Comparison of ENCODE assay signal across 27 cellular contexts in genomic region chr1:167734227-167734626, GRCh38. TPM values are rescaled to one million over a fixed set of nuclear protein-coding genes. Genes with fewer than 3 reads are reported as not detected.
A peak's percentile ranks its signal among the peaks of the same experiment; 100 is the strongest.
DNase-seq lines count a peak whose midpoint lies in the region; ATAC-seq, FAIRE-seq and TF ChIP-seq lines count a peak whose summit lies in the region.
"Had no signal": no experiment of that assay in that cellular context is flagged by ENCODE, and none has a peak within 500 bp of the region (broad histone marks: within the 10 kb centered on the region; RNA-seq: fewer than 3 reads in every experiment).

No MANE protein-coding gene starts in this region.

- BruUV-seq in IMR-90 (replicated peaks; lab: Mats Ljungman, UMichigan) (no TSS peak), K562 (replicated peaks; lab: Mats Ljungman, UMichigan) (no TSS peak)

- H2AK5ac ChIP-seq in IMR-90 (ENCODE audit: low read depth, low read length): no peak overlapping the region

- H3K4ac ChIP-seq in IMR-90 (ENCODE audit: low read depth, low read length): no peak overlapping the region

- no peaks in the 10 kb centered on the region for H3K4me1 ChIP-seq in IMR-90 (ENCODE audit: control insufficient read depth, insufficient read depth, low read length)
- H3K4me1 ChIP-seq in K562 (replicated peaks in 1 of 2; ENCODE audit: control insufficient read depth in 2 of 2, insufficient read depth in 2 of 2, low read length in 2 of 2): peaks cover 0 to 20% of the 10 kb centered on the region in 2 experiments; a peak in 3 of 5 replicates

- H3K27ac ChIP-seq in IMR-90 (ENCODE audit: insufficient read depth, low read length) (no peak overlapping the region), K562 (ENCODE audit: extremely low read depth, low read depth, low read length) (no peak overlapping the region)
- H3K27ac ChIP-seq: BLaER1 had no signal

- H3K14ac ChIP-seq in IMR-90 (replicated peaks; ENCODE audit: low read depth, low read length): no peak overlapping the region

- H3K27me3 Mint-ChIP-seq in endothelial cell (ENCODE audit: unreplicated experiment): peaks cover 2% of the 10 kb centered on the region
- H3K27me3 Mint-ChIP-seq: CD4-positive, alpha-beta memory T cell; CD4-positive, CD25-positive, alpha-beta regulatory T cell; CD8-positive, alpha-beta memory T cell had no signal

- no peak for DNase-seq in IMR-90
- DNase-seq in K562 (ENCODE audit: extremely low read depth in 1 of 4, low spot score in 3 of 4): no peak
- no peak for DNase-seq in endothelial cell (ENCODE audit: low spot score)
- DNase-seq in activated CD4-positive, alpha-beta T cell treated with anti-CD3 and anti-CD28 coated beads, Interleukin-2, amount 50 U/mL, for 4 hours: no peak
- DNase-seq: 8988T; ACHN; BE2C; C1 segment of cervical spinal cord; CD4-positive, alpha-beta memory T cell; CD4-positive, CD25-positive, alpha-beta regulatory T cell; CD8-positive, alpha-beta memory T cell; COR-L47; DMS 273 treated with DMSO at 0.1 percent for 48 hours; DMS153; DMS53; DMS79; DND-41; EL; GDM1 had no signal

- H4K8ac ChIP-seq in IMR-90 (ENCODE audit: low read depth in 2 of 2, low read length in 2 of 2): no peak overlapping the region

- H3K4me2 ChIP-seq in IMR-90 (ENCODE audit: low read depth, low read length): no peak overlapping the region
- H3K4me2 ChIP-seq in K562 (ENCODE audit: insufficient read depth, low read length): no peak overlapping the region
- H3K4me2 ChIP-seq: BLaER1 had no signal

- no peak overlapping the region for H3K23ac ChIP-seq in IMR-90 (ENCODE audit: low read depth, low read length)

- intact Hi-C loops in IMR-90 (cut with micrococcal nuclease) (no loop called here), K562 (cut with micrococcal nuclease) (no loop called here)

- no peak overlapping the region for H2AFZ ChIP-seq in IMR-90 (replicated peaks; ENCODE audit: low read length, poor library complexity)
- H2AFZ ChIP-seq in K562 (ENCODE audit: low read depth, low read length): no peak overlapping the region

- no peak for TF ChIP-seq RAD21 in IMR-90 (IDR thresholded peaks at IDR 0.05; ENCODE audit: low read length)
- no peak for TF ChIP-seq RAD21 in K562 (CRISPR knock-in tag; conservative IDR thresholded peaks at IDR 0.05 in 1 of 2, IDR thresholded peaks at IDR 0.05 in 1 of 2)

- ATAC-seq in IMR-90 (ENCODE audit: low read depth): no peak
- no peak for ATAC-seq in K562
- ATAC-seq in HG02798 (IDR thresholded peaks at IDR 0.05; ENCODE audit: poor library complexity, unreplicated experiment): no peak
- no peak for ATAC-seq in HG02588 (IDR thresholded peaks at IDR 0.05; ENCODE audit: unreplicated experiment)
- ATAC-seq: GM12878 had no signal

- H3K9me1 ChIP-seq in IMR-90 (ENCODE audit: insufficient read depth, low read length): peaks cover 8% of the 10 kb centered on the region; the same call in 1 of the 2 replicates
- no peaks in the 10 kb centered on the region for H3K9me1 ChIP-seq in K562 (ENCODE audit: control insufficient read depth, insufficient read depth, low read length)

- TF ChIP-seq CTCF in IMR-90 (conservative IDR thresholded peaks at IDR 0.05; ENCODE audit: low read depth, low read length) (no peak), K562 (IDR thresholded peaks at IDR 0.05 in 2 of 3, conservative IDR thresholded peaks at IDR 0.05 in 1 of 3; ENCODE audit: insufficient read depth in 2 of 3, low read depth in 1 of 3, low read length in 3 of 3) (no peak), endothelial cell (IDR thresholded peaks at IDR 0.05; ENCODE audit: unreplicated experiment) (no peak)

- dilution Hi-C loops in IMR-90 (cut with HindIII; ENCODE audit: low sequenced_read_pairs, unreplicated experiment): no loop called here

- 94% methylated on average over 2 of the region's 4 CpGs; no CpG with 5 or more reads in 1 of the 2 experiments for WGBS in IMR-90 (ENCODE audit: extremely low coverage in 2 of 2, insufficient read length in 1 of 2), 2 experiments
- WGBS in K562 (ENCODE audit: insufficient coverage, low coverage, missing lambda C conversion rate): 93% methylated on average over 3 of the region's 4 CpGs

- H3K4me1 Mint-ChIP-seq in endothelial cell (ENCODE audit: unreplicated experiment): peaks cover 17% of the 10 kb centered on the region
- H3K4me1 Mint-ChIP-seq: CD14-positive monocyte; CD4-positive, alpha-beta memory T cell; CD8-positive, alpha-beta memory T cell had no signal

- peaks cover 31 to 80% of the 10 kb centered on the region in 2 experiments for H3K79me1 ChIP-seq in IMR-90 (ENCODE audit: low read depth in 1 of 2, low read length in 2 of 2)

- no peak overlapping the region for H3K18ac ChIP-seq in IMR-90 (ENCODE audit: low read depth, low read length)

- peaks cover 82% of the 10 kb centered on the region for H4K20me1 ChIP-seq in IMR-90 (ENCODE audit: insufficient read depth, low read length)
- H4K20me1 ChIP-seq in K562 (replicated peaks; ENCODE audit: control insufficient read depth, insufficient read depth, low read length): no peaks in the 10 kb centered on the region

- no peaks in the 10 kb centered on the region for H3K9me3 Mint-ChIP-seq in endothelial cell (ENCODE audit: unreplicated experiment)
- H3K9me3 Mint-ChIP-seq: CD4-positive, alpha-beta memory T cell had no signal

- no peak for TF ChIP-seq EP300 in K562 (IDR thresholded peaks at IDR 0.05; ENCODE audit: low read length)

- no peak overlapping the region for H2BK120ac ChIP-seq in IMR-90 (ENCODE audit: low read depth, low read length)

- no peak overlapping the region for H3K56ac ChIP-seq in IMR-90 (ENCODE audit: extremely low read depth, insufficient read depth, low read length)

- POLR2A ChIA-PET in IMR-90 (lab: Charles Lee; ENCODE audit: unreplicated experiment) (no interaction called here), K562 (lab: Yijun Ruan, JAX) (interaction anchor here (0.7 to 1.2 kb wide), 3 partner anchors 11 to 20 kb away, joined by 3 to 6 read pairs (median 3); partner anchors contain the start of gene MPZL1)

- no peak overlapping the region for H2BK5ac ChIP-seq in IMR-90 (ENCODE audit: low read depth, low read length, poor library complexity, severe bottlenecking)

- peaks cover 22% of the 10 kb centered on the region for H3K36me3 Mint-ChIP-seq in endothelial cell (ENCODE audit: low read depth, unreplicated experiment)

- in situ Hi-C loops in IMR-90 (cut with MboI; ENCODE audit: low sequenced_read_pairs): no loop called here
- in situ Hi-C loops in K562 (cut with MboI): no loop called here

- no peak overlapping the region for H2BK15ac ChIP-seq in IMR-90 (ENCODE audit: low read depth, low read length)

- H3K4me3 ChIP-seq in IMR-90 (ENCODE audit: insufficient read depth, low read depth, low read length) (no peak overlapping the region), K562 (no peak overlapping the region)
- H3K4me3 ChIP-seq: BLaER1, GM12878 had no signal

- H3K27me3 ChIP-seq in IMR-90 (ENCODE audit: control insufficient read depth, insufficient read depth, low read length) (no peaks in the 10 kb centered on the region), K562 (ENCODE audit: control insufficient read depth in 2 of 2, insufficient read depth in 2 of 2, low read length in 2 of 2) (no peaks in the 10 kb centered on the region)
- H3K27me3 ChIP-seq: BE2C, BLaER1 had no signal

- H4K91ac ChIP-seq in IMR-90 (ENCODE audit: insufficient read depth, low read depth, low read length): no peak overlapping the region

- H3K9ac ChIP-seq in IMR-90 (ENCODE audit: low read depth, low read length) (no peak overlapping the region), K562 (ENCODE audit: insufficient read depth in 1 of 2, low read depth in 2 of 2, low read length in 2 of 2) (no peak overlapping the region)
- H3K9ac ChIP-seq: BLaER1 had no signal

- CTCF ChIA-PET in IMR-90 (lab: Yijun Ruan, JAX): no interaction called here
- CTCF ChIA-PET in K562 (lab: Yijun Ruan, JAX; ENCODE audit: low intra/inter-chr PET ratio): no interaction called here

- TF ChIP-seq POLR2A in IMR-90 (IDR thresholded peaks at IDR 0.05; ENCODE audit: low read depth, low read length): no peak
- no peak for TF ChIP-seq POLR2A in K562 (conservative IDR thresholded peaks at IDR 0.05)

- no peak overlapping the region for H4K5ac ChIP-seq in IMR-90 (ENCODE audit: low read depth, low read length)

- no peaks in the 10 kb centered on the region for H3K9me3 ChIP-seq in IMR-90 (ENCODE audit: control insufficient read depth, insufficient read depth, low read length)
- peaks cover 6% of the 10 kb centered on the region; the same call in 1 of the 2 replicates for H3K9me3 ChIP-seq in K562 (replicated peaks; ENCODE audit: control insufficient read depth, insufficient read depth, low read depth, low read length)
- H3K9me3 ChIP-seq: BE2C had no signal

- peaks cover 8% of the 10 kb centered on the region for H3K36me3 ChIP-seq in IMR-90 (ENCODE audit: control insufficient read depth, insufficient read depth, low read length)
- H3K36me3 ChIP-seq in K562 (ENCODE audit: control insufficient read depth, insufficient read depth, low read length): peaks cover 29% of the 10 kb centered on the region; the same call in 2 of the 3 replicates

- peak overlapping the region; percentile 62 for H3K4me3 Mint-ChIP-seq in endothelial cell (ENCODE audit: unreplicated experiment)
- H3K4me3 Mint-ChIP-seq: CD14-positive monocyte; CD4-positive, alpha-beta memory T cell; CD4-positive, CD25-positive, alpha-beta regulatory T cell; CD8-positive, alpha-beta memory T cell had no signal

- no peak overlapping the region for H3K27ac Mint-ChIP-seq in endothelial cell (ENCODE audit: unreplicated experiment)
- H3K27ac Mint-ChIP-seq: CD8-positive, alpha-beta memory T cell had no signal

- H3K79me2 ChIP-seq in K562 (ENCODE audit: control insufficient read depth, insufficient read depth, low read length): peaks cover 66% of the 10 kb centered on the region

- no peak overlapping the region for H2BK20ac ChIP-seq in IMR-90 (ENCODE audit: low read depth, low read length)

- H2AK9ac ChIP-seq in IMR-90 (replicated peaks; ENCODE audit: low read depth, low read length, poor library complexity): no peak overlapping the region

- FAIRE-seq in K562 (lab: Jason Lieb, UNC): no peak
- FAIRE-seq: A204.1, GM12878, GM12892, GM18507 had no signal

RNA-seq across cellular contexts. Expression of gene MPZL1, which starts 12.4 kb away (rescaled TPM):
- total RNA-seq in IMR-90 (2012; rRNA removed) (81.7 and 87.3 TPM in 2 replicates), K562 (2014; rRNA removed) (46.1 and 57.8 TPM in 2 replicates), K562 (2014; rRNA removed; fragmentation: Illumina TruSeq; extraction: Trizol) (82.4 and 92.6 TPM in 2 replicates), K562 (2015; rRNA removed; fragmentation: Illumina TruSeq; extraction: Trizol) (63.2 and 66.5 TPM in 2 replicates), K562 (2021) (65.3 and 79.5 TPM in 2 replicates), endothelial cell (ENCODE audit: unreplicated experiment) (441 TPM)
- polyA plus RNA-seq in IMR-90 (2012; rRNA removed) (48.0 and 55.3 TPM in 2 replicates), K562 (2011; rRNA removed) (89.9 and 153 TPM in 2 replicates), K562 (2014; fragmentation: Illumina TruSeq; extraction: Trizol) (64.6 and 75.9 TPM in 2 replicates), K562 (2014; fragmentation: Nextera tagmentation; extraction: Ambion mirVana) (10 to 100 TPM; 14.5 to 20.5 TPM), K562 (2014; rRNA removed) (46.5 and 46.7 TPM in 2 replicates)
- 28.8 and 39.7 TPM in 2 replicates for polyA plus RNA-seq in IMR-90 (2012; cell fraction: cytosol; rRNA removed)
- 22.6 and 65.6 TPM in 2 replicates for polyA plus RNA-seq in IMR-90 (2012; cell fraction: nucleus; rRNA removed; ENCODE audit: low replicate concordance)
- 126 and 209 TPM in 2 replicates for total RNA-seq in K562 (2011; cell fraction: chromatin; rRNA removed; ENCODE audit: low replicate concordance)
- total RNA-seq in K562 (2011; cell fraction: nucleolus; rRNA removed): 109 and 121 TPM in 2 replicates
- total RNA-seq in K562 (2011; cell fraction: nucleoplasm; rRNA removed): 238 and 352 TPM in 2 replicates
- polyA plus RNA-seq in K562 (2011; cell fraction: cytosol; rRNA removed): 43.0 and 55.8 TPM in 2 replicates
- polyA plus RNA-seq in K562 (2011; cell fraction: nucleus; rRNA removed): 42.9 and 57.7 TPM in 2 replicates
- 46.5 and 47.2 TPM in 2 replicates for polyA plus RNA-seq in K562 (2012)
- polyA minus RNA-seq in K562 (2011; rRNA and poly(A)+ RNA removed): 94.6 and 129 TPM in 2 replicates
- polyA minus RNA-seq in K562 (2011; cell fraction: cytosol; rRNA and poly(A)+ RNA removed): 50.0 and 63.6 TPM in 2 replicates
- 22.6 and 35.3 TPM in 2 replicates for polyA minus RNA-seq in K562 (2011; cell fraction: nucleus; rRNA and poly(A)+ RNA removed)
